ENCODE assay signal across 1 cellular context in the genomic region with DNA sequence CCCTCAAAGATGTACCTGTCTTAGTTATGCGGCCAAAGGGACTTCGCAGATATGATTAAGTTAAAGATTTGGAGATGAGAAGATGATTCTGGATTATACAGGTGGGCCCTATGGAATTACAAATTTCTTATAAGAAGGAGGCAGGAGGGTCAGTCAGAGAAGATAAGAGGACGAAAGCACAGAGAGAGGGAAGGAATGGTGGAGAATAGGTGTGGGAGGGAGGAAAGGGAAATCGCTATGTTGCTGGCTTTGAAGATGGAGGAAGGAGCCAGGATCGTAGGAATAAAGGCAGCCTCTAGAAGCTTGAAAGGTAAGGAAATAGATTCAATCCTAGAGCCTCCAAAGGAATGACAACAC.
TF ChIP-seq lines count a peak whose summit lies in the region.

No MANE protein-coding gene starts in this region.

TF ChIP-seq in HepG2, 621 proteins besides CTCF, POLR2A, EP300 and RAD21:
- TF ChIP-seq KMT2B (CRISPR knock-in tag; IDR thresholded peaks at IDR 0.05) (no peak), HNF4G (IDR thresholded peaks at IDR 0.05; ENCODE audit: borderline replicate concordance, low read depth, low read length) (no peak), HNF4G (CRISPR knock-in tag; IDR thresholded peaks at IDR 0.05; ENCODE audit: borderline replicate concordance, low read depth) (no peak), KDM5A (IDR thresholded peaks at IDR 0.05; ENCODE audit: borderline replicate concordance, low read length) (no peak), NFE2L2 (IDR thresholded peaks at IDR 0.05; ENCODE audit: low read length) (no peak), ZNF652 (CRISPR knock-in tag; IDR thresholded peaks at IDR 0.05; ENCODE audit: borderline replicate concordance, low read depth) (no peak), CHD2 (IDR thresholded peaks at IDR 0.05; ENCODE audit: low read depth, low read length) (no peak), ZNF230 (CRISPR knock-in tag; IDR thresholded peaks at IDR 0.05) (no peak), ZNF562 (CRISPR knock-in tag; IDR thresholded peaks at IDR 0.05; ENCODE audit: borderline replicate concordance) (no peak), KDM2A (CRISPR knock-in tag; IDR thresholded peaks at IDR 0.05; ENCODE audit: borderline replicate concordance, low read depth) (no peak)
- TF ChIP-seq, protein P1, sequence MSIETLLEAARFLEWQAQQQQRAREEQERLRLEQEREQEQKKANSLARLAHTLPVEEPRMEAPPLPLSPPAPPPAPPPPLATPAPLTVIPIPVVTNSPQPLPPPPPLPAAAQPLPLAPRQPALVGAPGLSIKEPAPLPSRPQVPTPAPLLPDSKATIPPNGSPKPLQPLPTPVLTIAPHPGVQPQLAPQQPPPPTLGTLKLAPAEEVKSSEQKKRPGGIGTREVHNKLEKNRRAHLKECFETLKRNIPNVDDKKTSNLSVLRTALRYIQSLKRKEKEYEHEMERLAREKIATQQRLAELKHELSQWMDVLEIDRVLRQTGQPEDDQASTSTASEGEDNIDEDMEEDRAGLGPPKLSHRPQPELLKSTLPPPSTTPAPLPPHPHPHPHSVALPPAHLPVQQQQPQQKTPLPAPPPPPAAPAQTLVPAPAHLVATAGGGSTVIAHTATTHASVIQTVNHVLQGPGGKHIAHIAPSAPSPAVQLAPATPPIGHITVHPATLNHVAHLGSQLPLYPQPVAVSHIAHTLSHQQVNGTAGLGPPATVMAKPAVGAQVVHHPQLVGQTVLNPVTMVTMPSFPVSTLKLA (IDR thresholded peaks at IDR 0.05): no peak
- TF ChIP-seq, protein P2, sequence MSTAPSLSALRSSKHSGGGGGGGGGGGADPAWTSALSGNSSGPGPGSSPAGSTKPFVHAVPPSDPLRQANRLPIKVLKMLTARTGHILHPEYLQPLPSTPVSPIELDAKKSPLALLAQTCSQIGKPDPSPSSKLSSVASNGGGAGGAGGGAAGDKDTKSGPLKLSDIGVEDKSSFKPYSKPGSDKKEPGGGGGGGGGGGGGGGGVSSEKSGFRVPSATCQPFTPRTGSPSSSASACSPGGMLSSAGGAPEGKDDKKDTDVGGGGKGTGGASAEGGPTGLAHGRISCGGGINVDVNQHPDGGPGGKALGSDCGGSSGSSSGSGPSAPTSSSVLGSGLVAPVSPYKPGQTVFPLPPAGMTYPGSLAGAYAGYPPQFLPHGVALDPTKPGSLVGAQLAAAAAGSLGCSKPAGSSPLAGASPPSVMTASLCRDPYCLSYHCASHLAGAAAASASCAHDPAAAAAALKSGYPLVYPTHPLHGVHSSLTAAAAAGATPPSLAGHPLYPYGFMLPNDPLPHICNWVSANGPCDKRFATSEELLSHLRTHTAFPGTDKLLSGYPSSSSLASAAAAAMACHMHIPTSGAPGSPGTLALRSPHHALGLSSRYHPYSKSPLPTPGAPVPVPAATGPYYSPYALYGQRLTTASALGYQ (CRISPR knock-in tag; IDR thresholded peaks at IDR 0.05): no peak
- TF ChIP-seq, protein P3, sequence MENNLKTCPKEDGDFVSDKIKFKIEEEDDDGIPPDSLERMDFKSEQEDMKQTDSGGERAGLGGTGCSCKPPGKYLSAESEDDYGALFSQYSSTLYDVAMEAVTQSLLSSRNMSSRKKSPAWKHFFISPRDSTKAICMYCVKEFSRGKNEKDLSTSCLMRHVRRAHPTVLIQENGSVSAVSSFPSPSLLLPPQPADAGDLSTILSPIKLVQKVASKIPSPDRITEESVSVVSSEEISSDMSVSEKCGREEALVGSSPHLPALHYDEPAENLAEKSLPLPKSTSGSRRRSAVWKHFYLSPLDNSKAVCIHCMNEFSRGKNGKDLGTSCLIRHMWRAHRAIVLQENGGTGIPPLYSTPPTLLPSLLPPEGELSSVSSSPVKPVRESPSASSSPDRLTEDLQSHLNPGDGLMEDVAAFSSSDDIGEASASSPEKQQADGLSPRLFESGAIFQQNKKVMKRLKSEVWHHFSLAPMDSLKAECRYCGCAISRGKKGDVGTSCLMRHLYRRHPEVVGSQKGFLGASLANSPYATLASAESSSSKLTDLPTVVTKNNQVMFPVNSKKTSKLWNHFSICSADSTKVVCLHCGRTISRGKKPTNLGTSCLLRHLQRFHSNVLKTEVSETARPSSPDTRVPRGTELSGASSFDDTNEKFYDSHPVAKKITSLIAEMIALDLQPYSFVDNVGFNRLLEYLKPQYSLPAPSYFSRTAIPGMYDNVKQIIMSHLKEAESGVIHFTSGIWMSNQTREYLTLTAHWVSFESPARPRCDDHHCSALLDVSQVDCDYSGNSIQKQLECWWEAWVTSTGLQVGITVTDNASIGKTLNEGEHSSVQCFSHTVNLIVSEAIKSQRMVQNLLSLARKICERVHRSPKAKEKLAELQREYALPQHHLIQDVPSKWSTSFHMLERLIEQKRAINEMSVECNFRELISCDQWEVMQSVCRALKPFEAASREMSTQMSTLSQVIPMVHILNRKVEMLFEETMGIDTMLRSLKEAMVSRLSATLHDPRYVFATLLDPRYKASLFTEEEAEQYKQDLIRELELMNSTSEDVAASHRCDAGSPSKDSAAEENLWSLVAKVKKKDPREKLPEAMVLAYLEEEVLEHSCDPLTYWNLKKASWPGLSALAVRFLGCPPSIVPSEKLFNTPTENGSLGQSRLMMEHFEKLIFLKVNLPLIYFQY (CRISPR knock-in tag; IDR thresholded peaks at IDR 0.05; ENCODE audit: borderline replicate concordance): no peak
- TF ChIP-seq, protein P4, sequence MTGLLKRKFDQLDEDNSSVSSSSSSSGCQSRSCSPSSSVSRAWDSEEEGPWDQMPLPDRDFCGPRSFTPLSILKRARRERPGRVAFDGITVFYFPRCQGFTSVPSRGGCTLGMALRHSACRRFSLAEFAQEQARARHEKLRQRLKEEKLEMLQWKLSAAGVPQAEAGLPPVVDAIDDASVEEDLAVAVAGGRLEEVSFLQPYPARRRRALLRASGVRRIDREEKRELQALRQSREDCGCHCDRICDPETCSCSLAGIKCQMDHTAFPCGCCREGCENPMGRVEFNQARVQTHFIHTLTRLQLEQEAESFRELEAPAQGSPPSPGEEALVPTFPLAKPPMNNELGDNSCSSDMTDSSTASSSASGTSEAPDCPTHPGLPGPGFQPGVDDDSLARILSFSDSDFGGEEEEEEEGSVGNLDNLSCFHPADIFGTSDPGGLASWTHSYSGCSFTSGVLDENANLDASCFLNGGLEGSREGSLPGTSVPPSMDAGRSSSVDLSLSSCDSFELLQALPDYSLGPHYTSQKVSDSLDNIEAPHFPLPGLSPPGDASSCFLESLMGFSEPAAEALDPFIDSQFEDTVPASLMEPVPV (CRISPR knock-in tag; IDR thresholded peaks at IDR 0.05): no peak
- TF ChIP-seq, protein P5, sequence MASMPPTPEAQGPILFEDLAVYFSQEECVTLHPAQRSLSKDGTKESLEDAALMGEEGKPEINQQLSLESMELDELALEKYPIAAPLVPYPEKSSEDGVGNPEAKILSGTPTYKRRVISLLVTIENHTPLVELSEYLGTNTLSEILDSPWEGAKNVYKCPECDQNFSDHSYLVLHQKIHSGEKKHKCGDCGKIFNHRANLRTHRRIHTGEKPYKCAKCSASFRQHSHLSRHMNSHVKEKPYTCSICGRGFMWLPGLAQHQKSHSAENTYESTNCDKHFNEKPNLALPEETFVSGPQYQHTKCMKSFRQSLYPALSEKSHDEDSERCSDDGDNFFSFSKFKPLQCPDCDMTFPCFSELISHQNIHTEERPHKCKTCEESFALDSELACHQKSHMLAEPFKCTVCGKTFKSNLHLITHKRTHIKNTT (CRISPR knock-in tag; IDR thresholded peaks at IDR 0.05): no peak
- TF ChIP-seq, protein P6, sequence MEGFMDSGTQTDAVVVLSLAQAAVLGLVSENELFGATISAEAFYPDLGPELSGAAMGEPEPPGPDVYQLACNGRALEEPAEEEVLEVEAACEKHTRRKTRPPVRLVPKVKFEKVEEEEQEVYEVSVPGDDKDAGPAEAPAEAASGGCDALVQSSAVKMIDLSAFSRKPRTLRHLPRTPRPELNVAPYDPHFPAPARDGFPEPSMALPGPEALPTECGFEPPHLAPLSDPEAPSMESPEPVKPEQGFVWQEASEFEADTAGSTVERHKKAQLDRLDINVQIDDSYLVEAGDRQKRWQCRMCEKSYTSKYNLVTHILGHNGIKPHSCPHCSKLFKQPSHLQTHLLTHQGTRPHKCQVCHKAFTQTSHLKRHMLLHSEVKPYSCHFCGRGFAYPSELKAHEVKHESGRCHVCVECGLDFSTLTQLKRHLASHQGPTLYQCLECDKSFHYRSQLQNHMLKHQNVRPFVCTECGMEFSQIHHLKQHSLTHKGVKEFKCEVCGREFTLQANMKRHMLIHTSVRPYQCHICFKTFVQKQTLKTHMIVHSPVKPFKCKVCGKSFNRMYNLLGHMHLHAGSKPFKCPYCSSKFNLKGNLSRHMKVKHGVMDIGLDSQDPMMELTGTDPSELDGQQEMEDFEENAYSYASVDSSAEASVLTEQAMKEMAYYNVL (CRISPR knock-in tag; IDR thresholded peaks at IDR 0.05; ENCODE audit: borderline replicate concordance): no peak
- TF ChIP-seq, protein P7, sequence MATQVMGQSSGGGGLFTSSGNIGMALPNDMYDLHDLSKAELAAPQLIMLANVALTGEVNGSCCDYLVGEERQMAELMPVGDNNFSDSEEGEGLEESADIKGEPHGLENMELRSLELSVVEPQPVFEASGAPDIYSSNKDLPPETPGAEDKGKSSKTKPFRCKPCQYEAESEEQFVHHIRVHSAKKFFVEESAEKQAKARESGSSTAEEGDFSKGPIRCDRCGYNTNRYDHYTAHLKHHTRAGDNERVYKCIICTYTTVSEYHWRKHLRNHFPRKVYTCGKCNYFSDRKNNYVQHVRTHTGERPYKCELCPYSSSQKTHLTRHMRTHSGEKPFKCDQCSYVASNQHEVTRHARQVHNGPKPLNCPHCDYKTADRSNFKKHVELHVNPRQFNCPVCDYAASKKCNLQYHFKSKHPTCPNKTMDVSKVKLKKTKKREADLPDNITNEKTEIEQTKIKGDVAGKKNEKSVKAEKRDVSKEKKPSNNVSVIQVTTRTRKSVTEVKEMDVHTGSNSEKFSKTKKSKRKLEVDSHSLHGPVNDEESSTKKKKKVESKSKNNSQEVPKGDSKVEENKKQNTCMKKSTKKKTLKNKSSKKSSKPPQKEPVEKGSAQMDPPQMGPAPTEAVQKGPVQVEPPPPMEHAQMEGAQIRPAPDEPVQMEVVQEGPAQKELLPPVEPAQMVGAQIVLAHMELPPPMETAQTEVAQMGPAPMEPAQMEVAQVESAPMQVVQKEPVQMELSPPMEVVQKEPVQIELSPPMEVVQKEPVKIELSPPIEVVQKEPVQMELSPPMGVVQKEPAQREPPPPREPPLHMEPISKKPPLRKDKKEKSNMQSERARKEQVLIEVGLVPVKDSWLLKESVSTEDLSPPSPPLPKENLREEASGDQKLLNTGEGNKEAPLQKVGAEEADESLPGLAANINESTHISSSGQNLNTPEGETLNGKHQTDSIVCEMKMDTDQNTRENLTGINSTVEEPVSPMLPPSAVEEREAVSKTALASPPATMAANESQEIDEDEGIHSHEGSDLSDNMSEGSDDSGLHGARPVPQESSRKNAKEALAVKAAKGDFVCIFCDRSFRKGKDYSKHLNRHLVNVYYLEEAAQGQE (IDR thresholded peaks at IDR 0.05; ENCODE audit: borderline replicate concordance in 1 of 2, low read depth in 1 of 2, low read length in 2 of 2): no peak
